In the genomic region with DNA sequence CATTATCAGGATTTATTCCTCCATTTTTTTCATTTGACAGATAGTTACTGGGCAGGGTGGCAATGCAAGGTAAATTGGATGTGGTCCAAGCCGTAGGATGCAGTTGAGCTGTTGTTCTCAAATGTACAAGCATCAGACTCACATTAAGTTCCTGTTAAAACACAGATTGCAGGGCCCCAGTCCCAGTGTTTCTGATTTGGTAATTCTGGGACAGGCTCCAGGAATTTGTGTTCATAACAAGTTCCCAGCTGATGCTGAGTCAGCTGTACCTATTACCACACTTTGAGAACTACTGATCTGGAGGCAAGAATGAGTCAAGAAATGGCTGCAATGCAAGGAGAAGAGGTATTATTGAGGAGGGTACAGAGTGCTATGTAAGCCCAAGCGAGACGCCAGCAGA, we compare ENCODE assay signal across 17 cellular contexts. TPM values are rescaled to one million over a fixed set of nuclear protein-coding genes. Genes with fewer than 3 reads are reported as not detected.
DNase-seq lines count a peak whose midpoint lies in the region; FAIRE-seq and TF ChIP-seq lines count a peak whose summit lies in the region.
"Had no signal": no experiment of that assay in that cellular context is flagged by ENCODE, and none has a peak within 500 bp of the region (broad histone marks: within the 10 kb centered on the region; RNA-seq: fewer than 3 reads in every experiment).

No MANE protein-coding gene starts in this region.

- H2AK5ac ChIP-seq in mesenchymal stem cell (ENCODE audit: low read length, severe bottlenecking): no peak overlapping the region

- no peak overlapping the region for H2BK15ac ChIP-seq in mesenchymal stem cell (ENCODE audit: low read depth, poor library complexity, severe bottlenecking)

- H3K27ac ChIP-seq in endothelial cell of umbilical vein (ENCODE audit: insufficient read depth, low read depth, low read length) (no peak overlapping the region), mesenchymal stem cell (ENCODE audit: low read length, poor library complexity, severe bottlenecking) (no peak overlapping the region), PC-9 (no peak overlapping the region)
- H3K27ac ChIP-seq: suprapubic skin had no signal

- no peak overlapping the region for H2AFZ ChIP-seq in endothelial cell of umbilical vein (ENCODE audit: low read depth, low read length)
- no peak overlapping the region for H2AFZ ChIP-seq in mesenchymal stem cell (ENCODE audit: low read depth, low read length)
- H2AFZ ChIP-seq in PC-9: no peak overlapping the region

- no peak overlapping the region for H4K8ac ChIP-seq in mesenchymal stem cell (ENCODE audit: low read length)

- no peak overlapping the region for H3K4me2 ChIP-seq in endothelial cell of umbilical vein (ENCODE audit: insufficient read depth, low read length)
- H3K4me2 ChIP-seq in mesenchymal stem cell (ENCODE audit: low read length, poor library complexity, severe bottlenecking): no peak overlapping the region
- no peak overlapping the region for H3K4me2 ChIP-seq in PC-9

- dilution Hi-C loops in endothelial cell of umbilical vein (cut with MboI; ENCODE audit: extremely low pct_ligation_motif_present, low sequenced_read_pairs): no loop called here

- H3K79me1 ChIP-seq in mesenchymal stem cell (replicated peaks; ENCODE audit: low read length, poor library complexity, severe bottlenecking): no peaks in the 10 kb centered on the region

- FAIRE-seq in endothelial cell of umbilical vein (lab: Jason Lieb, UNC): no peak
- FAIRE-seq: GM12891 had no signal

- H4K91ac ChIP-seq in mesenchymal stem cell (ENCODE audit: low read length): no peak overlapping the region

- H2BK12ac ChIP-seq in mesenchymal stem cell (ENCODE audit: low read length in 2 of 2): no peak overlapping the region

- H3K18ac ChIP-seq in mesenchymal stem cell (ENCODE audit: low read depth in 1 of 2, low read length in 2 of 2): no peak overlapping the region

- no peak for TF ChIP-seq POLR2A in endothelial cell of umbilical vein (IDR thresholded peaks at IDR 0.05; ENCODE audit: low read depth, low read length)

- H2BK120ac ChIP-seq in mesenchymal stem cell (ENCODE audit: low read depth, low read length): no peak overlapping the region

- no peaks in the 10 kb centered on the region for H3K9me1 ChIP-seq in endothelial cell of umbilical vein (replicated peaks; ENCODE audit: control insufficient read depth, extremely low read depth, insufficient read depth, low read length)

- no peaks in the 10 kb centered on the region for H3K9me2 ChIP-seq in PC-9 (ENCODE audit: insufficient read depth)

- H3K36me3 ChIP-seq in endothelial cell of umbilical vein (ENCODE audit: control insufficient read depth in 2 of 2, extremely low read depth in 1 of 2, insufficient read depth in 2 of 2, low read length in 2 of 2) (no peaks in the 10 kb centered on the region), mesenchymal stem cell (ENCODE audit: control insufficient read depth in 1 of 2, insufficient read depth in 2 of 2, low read depth in 1 of 2, low read length in 2 of 2) (no peaks in the 10 kb centered on the region), PC-9 (ENCODE audit: low read depth) (no peaks in the 10 kb centered on the region)
- H3K36me3 ChIP-seq: suprapubic skin had no signal

- no peak overlapping the region for H3K14ac ChIP-seq in mesenchymal stem cell (ENCODE audit: low read length in 2 of 2)

- H3K9ac ChIP-seq in endothelial cell of umbilical vein (replicated peaks; ENCODE audit: extremely low read depth, insufficient read depth, low read length) (no peak overlapping the region), mesenchymal stem cell (ENCODE audit: low read length) (no peak overlapping the region)

- H3F3A ChIP-seq in PC-9 (ENCODE audit: insufficient read depth, low read depth): peaks cover 9% of the 10 kb centered on the region; the same call in 1 of the 2 replicates

- no peak overlapping the region for H3K4ac ChIP-seq in mesenchymal stem cell (ENCODE audit: low read depth in 1 of 2, low read length in 2 of 2)

- H3K4me3 ChIP-seq in endothelial cell of umbilical vein (replicated peaks in 1 of 3; ENCODE audit: insufficient read depth in 1 of 3, low read depth in 1 of 3, low read length in 3 of 3) (no peak overlapping the region), mesenchymal stem cell (ENCODE audit: insufficient read depth in 1 of 2, low read depth in 1 of 2, low read length in 2 of 2) (no peak overlapping the region), PC-9 (no peak overlapping the region)
- H3K4me3 ChIP-seq: suprapubic skin had no signal

- H3K27me3 ChIP-seq in endothelial cell of umbilical vein (ENCODE audit: control insufficient read depth in 2 of 2, insufficient read depth in 2 of 2, low read length in 2 of 2) (no peaks in the 10 kb centered on the region), mesenchymal stem cell (ENCODE audit: control insufficient read depth in 1 of 2, insufficient read depth in 1 of 2, low read length in 2 of 2) (no peaks in the 10 kb centered on the region), PC-9 (ENCODE audit: insufficient read depth, low read depth) (no peaks in the 10 kb centered on the region)
- H3K27me3 ChIP-seq: suprapubic skin had no signal

- WGBS in mesenchymal stem cell: 89% methylated on average over 3 of the region's 3 CpGs

- intact Hi-C loops in endothelial cell of umbilical vein (cut with micrococcal nuclease) (no loop called here), PC-9 (cut with micrococcal nuclease; ENCODE audit: unreplicated experiment) (no loop called here)

- no TSS peak for BruUV-seq in endothelial cell of umbilical vein (replicated peaks; lab: Mats Ljungman, UMichigan)
- no TSS peak for BruUV-seq in PC-9 (replicated peaks; lab: Mats Ljungman, UMichigan)

- H3K9me3 ChIP-seq in endothelial cell of umbilical vein (replicated peaks; ENCODE audit: control insufficient read depth, insufficient read depth, low read length) (no peaks in the 10 kb centered on the region), mesenchymal stem cell (ENCODE audit: control insufficient read depth, low read length) (no peaks in the 10 kb centered on the region), PC-9 (ENCODE audit: insufficient read depth, low read depth) (peaks cover 3% of the 10 kb centered on the region; the same call in 1 of the 2 replicates)
- H3K9me3 ChIP-seq: suprapubic skin had no signal

- TF ChIP-seq CTCF in endothelial cell of umbilical vein (IDR thresholded peaks at IDR 0.05; ENCODE audit: extremely low read depth in 1 of 2, insufficient read depth in 1 of 2, low read depth in 1 of 2, low read length in 2 of 2) (no peak), PC-9 (conservative IDR thresholded peaks at IDR 0.05) (no peak)

- POLR2A ChIA-PET in endothelial cell of umbilical vein (lab: Charles Lee): no interaction called here
- POLR2A ChIA-PET in PC-9 (lab: Charles Lee; ENCODE audit: unreplicated experiment): no interaction called here

- H3K4me1 ChIP-seq in endothelial cell of umbilical vein (ENCODE audit: control insufficient read depth, extremely low read depth, insufficient read depth, low read length) (peaks cover 26% of the 10 kb centered on the region), mesenchymal stem cell (ENCODE audit: control insufficient read depth, insufficient read depth, low read depth, low read length) (no peaks in the 10 kb centered on the region), PC-9 (replicated peaks; ENCODE audit: insufficient read depth) (peaks cover 13% of the 10 kb centered on the region)
- H3K4me1 ChIP-seq: suprapubic skin had no signal

- H3K79me2 ChIP-seq in endothelial cell of umbilical vein (ENCODE audit: control insufficient read depth, insufficient read depth, low read length) (no peaks in the 10 kb centered on the region), PC-9 (ENCODE audit: low read depth) (no peaks in the 10 kb centered on the region)

- H4K20me1 ChIP-seq in endothelial cell of umbilical vein (replicated peaks; ENCODE audit: control insufficient read depth, extremely low read depth, insufficient read depth, low read length): no peaks in the 10 kb centered on the region
- H4K20me1 ChIP-seq in PC-9 (ENCODE audit: insufficient read depth): no peaks in the 10 kb centered on the region

- H3K23ac ChIP-seq in mesenchymal stem cell (ENCODE audit: low read length in 2 of 2): no peak overlapping the region

- DNase-seq in GM04504 (ENCODE audit: low read depth): peak; percentile 32
- DNase-seq in RKO (ENCODE audit: low spot score): peak; percentile 28
- peak; percentile 46 for DNase-seq in endothelial cell of umbilical vein (ENCODE audit: low read depth, low spot score)
- DNase-seq in mesenchymal stem cell: peak; percentile 61
- no peak for DNase-seq in PC-9
- no peak for DNase-seq in UCSD-AML1 (lab: John Stamatoyannopoulos, UW; ENCODE audit: unreplicated experiment)
- DNase-seq in NK-92 (lab: John Stamatoyannopoulos, UW; ENCODE audit: unreplicated experiment): no peak
- DNase-seq: activated CD4-positive, CD25-positive, alpha-beta regulatory T cell; activated naive CD4-positive, alpha-beta T cell treated with anti-CD3 and anti-CD28 coated beads, Interleukin-2, amount 50 U/mL, for 16 hours; C1 segment of cervical spinal cord; DND-41; NCI-H1092 treated with DMSO at 0.1 percent for 48 hours; nephron progenitor cell had no signal

- CTCF ChIA-PET in endothelial cell of umbilical vein (lab: Charles Lee) (no interaction called here), PC-9 (lab: Charles Lee) (no interaction called here)

- no peak overlapping the region for H2BK5ac ChIP-seq in mesenchymal stem cell (ENCODE audit: low read depth, low read length, poor library complexity, severe bottlenecking)

TF ChIP-seq in endothelial cell of umbilical vein, 7 proteins besides CTCF, POLR2A, EP300 and RAD21 (continues in another document):
- TF ChIP-seq POLR2AphosphoS5 (IDR thresholded peaks at IDR 0.05; ENCODE audit: insufficient read depth, low read depth, low read length): no peak
- TF ChIP-seq FOS (IDR thresholded peaks at IDR 0.05; ENCODE audit: borderline replicate concordance, insufficient read depth, low read length): no peak
- no peak for TF ChIP-seq MYC (IDR thresholded peaks at IDR 0.05; ENCODE audit: low read depth, low read length)
- no peak for TF ChIP-seq JUN (IDR thresholded peaks at IDR 0.05; ENCODE audit: borderline replicate concordance, insufficient read depth, insufficient read length, low read depth)
- no peak for TF ChIP-seq GATA2 (IDR thresholded peaks at IDR 0.05; ENCODE audit: insufficient read depth, insufficient read length, low read depth, low read length)
- TF ChIP-seq EZH2 (IDR thresholded peaks at IDR 0.05; ENCODE audit: borderline replicate concordance, low read depth, low read length, severe bottlenecking): no peak

RNA-seq across cellular contexts. Expression of a gene that starts 11.7 kb away (rescaled TPM):
- not detected in 2 replicates for total RNA-seq in endothelial cell of umbilical vein
- not detected in 2 replicates for polyA plus RNA-seq in endothelial cell of umbilical vein
- polyA plus RNA-seq in endothelial cell of umbilical vein (2011; cell fraction: cytosol; rRNA removed): not detected in 2 replicates
- not detected in 2 replicates for polyA plus RNA-seq in endothelial cell of umbilical vein (2011; cell fraction: nucleus; rRNA removed)
- not detected in 2 replicates for polyA plus RNA-seq in endothelial cell of umbilical vein (2012)
- not detected in 2 replicates for polyA minus RNA-seq in endothelial cell of umbilical vein
- polyA minus RNA-seq in endothelial cell of umbilical vein (2011; cell fraction: cytosol; rRNA and poly(A)+ RNA removed): not detected
- polyA minus RNA-seq in endothelial cell of umbilical vein (2011; cell fraction: nucleus; rRNA and poly(A)+ RNA removed): not detected in 2 replicates
- not detected for polyA plus RNA-seq in mesenchymal stem cell (2013, experiment 1 of 2)
- not detected for polyA plus RNA-seq in mesenchymal stem cell (2013, experiment 2 of 2)
- total RNA-seq in PC-9 (2021): not detected in 2 replicates
- total RNA-seq: liver, NCI-H460, suprapubic skin had no signal
- polyA plus RNA-seq: liver had no signal

Comparison
In these comparisons a context has a peak if more than half of its experiments do, and no peak if none do; other contexts are left out.
1. DNase-seq: peak in GM04504 (single experiment), RKO (single experiment), endothelial cell of umbilical vein (single experiment) and mesenchymal stem cell (single experiment); none in PC-9 (0 of 2), UCSD-AML1 (single experiment) and NK-92 (single experiment).